Comparison of ENCODE assay signal across 1 cellular context in the genomic region with DNA sequence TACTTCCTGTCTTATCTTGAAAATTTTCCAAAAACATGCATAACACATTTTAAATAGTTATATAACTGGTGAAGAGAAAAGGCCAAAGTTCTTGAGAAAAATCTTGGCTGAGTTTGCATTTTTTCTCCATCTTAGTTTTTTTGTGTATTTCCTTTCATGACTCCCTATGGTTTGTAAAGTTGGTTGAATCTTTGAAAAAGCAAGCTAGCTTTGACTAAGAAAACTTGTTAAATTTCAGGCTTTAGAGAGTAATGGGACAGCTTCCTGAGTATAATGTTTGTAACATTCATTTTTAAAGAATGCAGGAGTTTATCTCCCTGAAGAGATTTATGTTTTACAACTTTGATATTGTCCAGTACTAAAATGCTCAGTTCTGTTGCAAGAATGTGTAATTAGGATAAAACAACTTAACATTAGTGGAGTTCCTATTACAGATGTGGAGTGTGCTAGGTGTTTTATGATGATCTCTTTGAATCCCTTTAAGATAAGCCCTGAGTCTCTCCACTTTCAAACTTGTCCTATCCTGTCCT.
TF ChIP-seq lines count a peak whose summit lies in the region.

No MANE protein-coding gene starts in this region.

TF ChIP-seq in SK-N-SH, 30 proteins besides CTCF, POLR2A, EP300 and RAD21 (continued from another document):
- no peak for TF ChIP-seq IRF3 (IDR thresholded peaks at IDR 0.05; ENCODE audit: low read depth, low read length)
- TF ChIP-seq EZH2phosphoT487 (IDR thresholded peaks at IDR 0.05; ENCODE audit: borderline replicate concordance, low read depth), result no peak
- no peak for TF ChIP-seq JUND (IDR thresholded peaks at IDR 0.05)
- no peak for TF ChIP-seq NRF1 (IDR thresholded peaks at IDR 0.05; ENCODE audit: low read depth, low read length)
- TF ChIP-seq SMC3 (IDR thresholded peaks at IDR 0.05; ENCODE audit: low read depth, low read length), result no peak
- TF ChIP-seq ELF1 (IDR thresholded peaks at IDR 0.05), result no peak
- no peak for TF ChIP-seq TAF1 (IDR thresholded peaks at IDR 0.05; ENCODE audit: borderline replicate concordance, low read depth, low read length)
- no peak for TF ChIP-seq TEAD4 (IDR thresholded peaks at IDR 0.05; ENCODE audit: borderline replicate concordance, insufficient read depth)
- no peak for TF ChIP-seq FOXJ3 (CRISPR knock-in tag; IDR thresholded peaks at IDR 0.05)
- TF ChIP-seq GABPA (IDR thresholded peaks at IDR 0.05; ENCODE audit: low read depth), result no peak
- TF ChIP-seq ZBTB33 (IDR thresholded peaks at IDR 0.05; ENCODE audit: borderline replicate concordance, low read depth), result no peak
- TF ChIP-seq, protein P1, sequence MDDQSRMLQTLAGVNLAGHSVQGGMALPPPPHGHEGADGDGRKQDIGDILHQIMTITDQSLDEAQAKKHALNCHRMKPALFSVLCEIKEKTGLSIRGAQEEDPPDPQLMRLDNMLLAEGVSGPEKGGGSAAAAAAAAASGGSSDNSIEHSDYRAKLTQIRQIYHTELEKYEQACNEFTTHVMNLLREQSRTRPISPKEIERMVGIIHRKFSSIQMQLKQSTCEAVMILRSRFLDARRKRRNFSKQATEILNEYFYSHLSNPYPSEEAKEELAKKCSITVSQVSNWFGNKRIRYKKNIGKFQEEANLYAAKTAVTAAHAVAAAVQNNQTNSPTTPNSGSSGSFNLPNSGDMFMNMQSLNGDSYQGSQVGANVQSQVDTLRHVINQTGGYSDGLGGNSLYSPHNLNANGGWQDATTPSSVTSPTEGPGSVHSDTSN (IDR thresholded peaks at IDR 0.05), result no peak
